In genomic region chr3:24259901-24260512, GRCh38 we compare ENCODE assay signal across 1 cellular context.
TF ChIP-seq lines count a peak whose summit lies in the region.

No MANE protein-coding gene starts in this region.

TF ChIP-seq in K562, 482 proteins besides CTCF, POLR2A, EP300 and RAD21 (continued from another document and continues in another):
- TF ChIP-seq, protein P1, sequence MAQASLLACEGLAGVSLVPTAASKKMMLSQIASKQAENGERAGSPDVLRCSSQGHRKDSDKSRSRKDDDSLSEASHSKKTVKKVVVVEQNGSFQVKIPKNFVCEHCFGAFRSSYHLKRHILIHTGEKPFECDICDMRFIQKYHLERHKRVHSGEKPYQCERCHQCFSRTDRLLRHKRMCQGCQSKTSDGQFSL (CRISPR knock-in tag; IDR thresholded peaks at IDR 0.05) = no peak
- TF ChIP-seq, protein P1 (tag; IDR thresholded peaks at IDR 0.05) = no peak
- TF ChIP-seq KAT2B (IDR thresholded peaks at IDR 0.05; ENCODE audit: low read depth, low read length) = no peak
- TF ChIP-seq BRD9 (IDR thresholded peaks at IDR 0.05; ENCODE audit: low read depth, partially characterized antibody) = no peak
- no peak for TF ChIP-seq ETV5 (CRISPR knock-in tag; IDR thresholded peaks at IDR 0.05; ENCODE audit: low read depth)
- TF ChIP-seq NCOA1 (IDR thresholded peaks at IDR 0.05; ENCODE audit: low read depth) = peak; percentile 23; the same call in 1 of the 2 replicates
- TF ChIP-seq, protein P2, sequence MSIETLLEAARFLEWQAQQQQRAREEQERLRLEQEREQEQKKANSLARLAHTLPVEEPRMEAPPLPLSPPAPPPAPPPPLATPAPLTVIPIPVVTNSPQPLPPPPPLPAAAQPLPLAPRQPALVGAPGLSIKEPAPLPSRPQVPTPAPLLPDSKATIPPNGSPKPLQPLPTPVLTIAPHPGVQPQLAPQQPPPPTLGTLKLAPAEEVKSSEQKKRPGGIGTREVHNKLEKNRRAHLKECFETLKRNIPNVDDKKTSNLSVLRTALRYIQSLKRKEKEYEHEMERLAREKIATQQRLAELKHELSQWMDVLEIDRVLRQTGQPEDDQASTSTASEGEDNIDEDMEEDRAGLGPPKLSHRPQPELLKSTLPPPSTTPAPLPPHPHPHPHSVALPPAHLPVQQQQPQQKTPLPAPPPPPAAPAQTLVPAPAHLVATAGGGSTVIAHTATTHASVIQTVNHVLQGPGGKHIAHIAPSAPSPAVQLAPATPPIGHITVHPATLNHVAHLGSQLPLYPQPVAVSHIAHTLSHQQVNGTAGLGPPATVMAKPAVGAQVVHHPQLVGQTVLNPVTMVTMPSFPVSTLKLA (conservative IDR thresholded peaks at IDR 0.05) = peak in 1 of 2 experiments; percentile 26; a peak in 1 of 4 replicates
- TF ChIP-seq RB1 (IDR thresholded peaks at IDR 0.05; ENCODE audit: low read depth) = no peak
- TF ChIP-seq ZEB2 (IDR thresholded peaks at IDR 0.05) = peak; percentile 42; the same call in 1 of the 2 replicates
- TF ChIP-seq MXI1 (IDR thresholded peaks at IDR 0.05; ENCODE audit: low read depth, low read length) = no peak
- peak; percentile 51 for TF ChIP-seq TAL1 (IDR thresholded peaks at IDR 0.05)
- TF ChIP-seq XRCC3 (IDR thresholded peaks at IDR 0.05) = no peak
- no peak for TF ChIP-seq HMGXB4 (CRISPR knock-in tag; IDR thresholded peaks at IDR 0.05)
- peak; percentile 69 for TF ChIP-seq HDAC3 (IDR thresholded peaks at IDR 0.05; ENCODE audit: borderline replicate concordance, partially characterized antibody)
- no peak for TF ChIP-seq ZNF830 (CRISPR knock-in tag; IDR thresholded peaks at IDR 0.05)
- TF ChIP-seq ARHGAP35 (IDR thresholded peaks at IDR 0.05; ENCODE audit: partially characterized antibody) = no peak
- TF ChIP-seq DPF2 (IDR thresholded peaks at IDR 0.05) = peak; percentile 94
- TF ChIP-seq TEAD2 (tag; IDR thresholded peaks at IDR 0.05) = no peak
- no peak for TF ChIP-seq NR2C2 (CRISPR knock-in tag; IDR thresholded peaks at IDR 0.05)
- TF ChIP-seq NR2C2 (tag; IDR thresholded peaks at IDR 0.05) = no peak
- TF ChIP-seq ZNF311 (CRISPR knock-in tag; IDR thresholded peaks at IDR 0.05) = peak; percentile 73; the same call in 1 of the 2 replicates
- TF ChIP-seq, protein P3, sequence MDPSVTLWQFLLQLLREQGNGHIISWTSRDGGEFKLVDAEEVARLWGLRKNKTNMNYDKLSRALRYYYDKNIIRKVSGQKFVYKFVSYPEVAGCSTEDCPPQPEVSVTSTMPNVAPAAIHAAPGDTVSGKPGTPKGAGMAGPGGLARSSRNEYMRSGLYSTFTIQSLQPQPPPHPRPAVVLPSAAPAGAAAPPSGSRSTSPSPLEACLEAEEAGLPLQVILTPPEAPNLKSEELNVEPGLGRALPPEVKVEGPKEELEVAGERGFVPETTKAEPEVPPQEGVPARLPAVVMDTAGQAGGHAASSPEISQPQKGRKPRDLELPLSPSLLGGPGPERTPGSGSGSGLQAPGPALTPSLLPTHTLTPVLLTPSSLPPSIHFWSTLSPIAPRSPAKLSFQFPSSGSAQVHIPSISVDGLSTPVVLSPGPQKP (CRISPR knock-in tag; IDR thresholded peaks at IDR 0.05) = no peak
- TF ChIP-seq, protein P4, sequence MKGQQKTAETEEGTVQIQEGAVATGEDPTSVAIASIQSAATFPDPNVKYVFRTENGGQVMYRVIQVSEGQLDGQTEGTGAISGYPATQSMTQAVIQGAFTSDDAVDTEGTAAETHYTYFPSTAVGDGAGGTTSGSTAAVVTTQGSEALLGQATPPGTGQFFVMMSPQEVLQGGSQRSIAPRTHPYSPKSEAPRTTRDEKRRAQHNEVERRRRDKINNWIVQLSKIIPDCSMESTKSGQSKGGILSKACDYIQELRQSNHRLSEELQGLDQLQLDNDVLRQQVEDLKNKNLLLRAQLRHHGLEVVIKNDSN (CRISPR knock-in tag; IDR thresholded peaks at IDR 0.05) = no peak
- 0 out of 4 replicates have a peak, but pooled peaks of 1 of the 2 experiments have one; percentile 5 for TF ChIP-seq HDAC1 (IDR thresholded peaks at IDR 0.05)
- TF ChIP-seq, protein P5, sequence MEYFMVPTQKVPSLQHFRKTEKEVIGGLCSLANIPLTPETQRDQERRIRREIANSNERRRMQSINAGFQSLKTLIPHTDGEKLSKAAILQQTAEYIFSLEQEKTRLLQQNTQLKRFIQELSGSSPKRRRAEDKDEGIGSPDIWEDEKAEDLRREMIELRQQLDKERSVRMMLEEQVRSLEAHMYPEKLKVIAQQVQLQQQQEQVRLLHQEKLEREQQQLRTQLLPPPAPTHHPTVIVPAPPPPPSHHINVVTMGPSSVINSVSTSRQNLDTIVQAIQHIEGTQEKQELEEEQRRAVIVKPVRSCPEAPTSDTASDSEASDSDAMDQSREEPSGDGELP (CRISPR knock-in tag; IDR thresholded peaks at IDR 0.05; ENCODE audit: borderline replicate concordance) = peak; percentile 45; the same call in 1 of the 2 replicates
- no peak for TF ChIP-seq TFAM (CRISPR knock-in tag; conservative IDR thresholded peaks at IDR 0.05)
- TF ChIP-seq, protein P6, sequence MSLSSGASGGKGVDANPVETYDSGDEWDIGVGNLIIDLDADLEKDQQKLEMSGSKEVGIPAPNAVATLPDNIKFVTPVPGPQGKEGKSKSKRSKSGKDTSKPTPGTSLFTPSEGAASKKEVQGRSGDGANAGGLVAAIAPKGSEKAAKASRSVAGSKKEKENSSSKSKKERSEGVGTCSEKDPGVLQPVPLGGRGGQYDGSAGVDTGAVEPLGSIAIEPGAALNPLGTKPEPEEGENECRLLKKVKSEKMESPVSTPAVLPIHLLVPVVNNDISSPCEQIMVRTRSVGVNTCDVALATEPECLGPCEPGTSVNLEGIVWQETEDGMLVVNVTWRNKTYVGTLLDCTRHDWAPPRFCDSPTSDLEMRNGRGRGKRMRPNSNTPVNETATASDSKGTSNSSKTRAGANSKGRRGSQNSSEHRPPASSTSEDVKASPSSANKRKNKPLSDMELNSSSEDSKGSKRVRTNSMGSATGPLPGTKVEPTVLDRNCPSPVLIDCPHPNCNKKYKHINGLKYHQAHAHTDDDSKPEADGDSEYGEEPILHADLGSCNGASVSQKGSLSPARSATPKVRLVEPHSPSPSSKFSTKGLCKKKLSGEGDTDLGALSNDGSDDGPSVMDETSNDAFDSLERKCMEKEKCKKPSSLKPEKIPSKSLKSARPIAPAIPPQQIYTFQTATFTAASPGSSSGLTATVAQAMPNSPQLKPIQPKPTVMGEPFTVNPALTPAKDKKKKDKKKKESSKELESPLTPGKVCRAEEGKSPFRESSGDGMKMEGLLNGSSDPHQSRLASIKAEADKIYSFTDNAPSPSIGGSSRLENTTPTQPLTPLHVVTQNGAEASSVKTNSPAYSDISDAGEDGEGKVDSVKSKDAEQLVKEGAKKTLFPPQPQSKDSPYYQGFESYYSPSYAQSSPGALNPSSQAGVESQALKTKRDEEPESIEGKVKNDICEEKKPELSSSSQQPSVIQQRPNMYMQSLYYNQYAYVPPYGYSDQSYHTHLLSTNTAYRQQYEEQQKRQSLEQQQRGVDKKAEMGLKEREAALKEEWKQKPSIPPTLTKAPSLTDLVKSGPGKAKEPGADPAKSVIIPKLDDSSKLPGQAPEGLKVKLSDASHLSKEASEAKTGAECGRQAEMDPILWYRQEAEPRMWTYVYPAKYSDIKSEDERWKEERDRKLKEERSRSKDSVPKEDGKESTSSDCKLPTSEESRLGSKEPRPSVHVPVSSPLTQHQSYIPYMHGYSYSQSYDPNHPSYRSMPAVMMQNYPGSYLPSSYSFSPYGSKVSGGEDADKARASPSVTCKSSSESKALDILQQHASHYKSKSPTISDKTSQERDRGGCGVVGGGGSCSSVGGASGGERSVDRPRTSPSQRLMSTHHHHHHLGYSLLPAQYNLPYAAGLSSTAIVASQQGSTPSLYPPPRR (CRISPR knock-in tag; IDR thresholded peaks at IDR 0.05; ENCODE audit: borderline replicate concordance) = no peak
- 0 out of 2 replicates have a peak, but pooled peaks have one; percentile 17 for TF ChIP-seq BCOR (IDR thresholded peaks at IDR 0.05)
- TF ChIP-seq FOXM1 (IDR thresholded peaks at IDR 0.05; ENCODE audit: low read depth) = 0 out of 2 replicates have a peak, but pooled peaks have one; percentile 18
- no peak for TF ChIP-seq FOXM1 (CRISPR knock-in tag; IDR thresholded peaks at IDR 0.05; ENCODE audit: low read depth)
- TF ChIP-seq SMARCA4 (IDR thresholded peaks at IDR 0.05) = peak; percentile 94
- TF ChIP-seq CREBBP (IDR thresholded peaks at IDR 0.05; ENCODE audit: low read depth, low read length) = no peak
- 0 out of 4 replicates have a peak, but pooled peaks of 1 of the 2 experiments have one; percentile 43 for TF ChIP-seq ARNT (IDR thresholded peaks at IDR 0.05)
- no peak for TF ChIP-seq SRSF9 (IDR thresholded peaks at IDR 0.05; ENCODE audit: borderline replicate concordance, low read depth, low read length)
- TF ChIP-seq HMBOX1 (IDR thresholded peaks at IDR 0.05) = peak; percentile 88
- TF ChIP-seq ZNF431 (CRISPR knock-in tag; IDR thresholded peaks at IDR 0.05) = no peak
- TF ChIP-seq TCFL5 (CRISPR knock-in tag; conservative IDR thresholded peaks at IDR 0.05) = no peak
- no peak for TF ChIP-seq FOXJ3 (CRISPR knock-in tag; IDR thresholded peaks at IDR 0.05)
- no peak for TF ChIP-seq KLF16 (IDR thresholded peaks at IDR 0.05)
- peak; percentile 58; the same call in 1 of the 2 replicates for TF ChIP-seq GTF2E2 (tag; IDR thresholded peaks at IDR 0.05)
- no peak for TF ChIP-seq ZNF398 (CRISPR knock-in tag; IDR thresholded peaks at IDR 0.05)
- no peak for TF ChIP-seq TAF7 (tag; IDR thresholded peaks at IDR 0.05)
- no peak for TF ChIP-seq HES1 (IDR thresholded peaks at IDR 0.05; ENCODE audit: low read depth)
- TF ChIP-seq POLR2B (IDR thresholded peaks at IDR 0.05; ENCODE audit: low read depth, partially characterized antibody) = no peak
- peak; percentile 22; the same call in 1 of the 2 replicates for TF ChIP-seq MBD2 (IDR thresholded peaks at IDR 0.05; ENCODE audit: borderline replicate concordance, low read depth)
- peak; percentile 83 for TF ChIP-seq MEIS2 (IDR thresholded peaks at IDR 0.05; ENCODE audit: partially characterized antibody)
- TF ChIP-seq ZNF316 (IDR thresholded peaks at IDR 0.05) = no peak
- no peak for TF ChIP-seq ZNF12 (CRISPR knock-in tag; IDR thresholded peaks at IDR 0.05)
- no peak for TF ChIP-seq PHB2 (IDR thresholded peaks at IDR 0.05; ENCODE audit: low read depth)
- 0 out of 4 replicates have a peak, but pooled peaks of 1 of the 2 experiments have one; percentile 18 for TF ChIP-seq NRF1 (conservative IDR thresholded peaks at IDR 0.05 in 1 of 2, IDR thresholded peaks at IDR 0.05 in 1 of 2)
- no peak for TF ChIP-seq SETDB1 (IDR thresholded peaks at IDR 0.05; ENCODE audit: low read length)
- no peak for TF ChIP-seq ZNF707 (CRISPR knock-in tag; conservative IDR thresholded peaks at IDR 0.05)
- TF ChIP-seq ZC3H4 (CRISPR knock-in tag; IDR thresholded peaks at IDR 0.05; ENCODE audit: borderline replicate concordance) = no peak
- no peak for TF ChIP-seq SIN3B (IDR thresholded peaks at IDR 0.05; ENCODE audit: low read depth)
- no peak for TF ChIP-seq SP1 (CRISPR knock-in tag; IDR thresholded peaks at IDR 0.05)
- no peak for TF ChIP-seq ZNF644 (tag; IDR thresholded peaks at IDR 0.05; ENCODE audit: low read depth)
- TF ChIP-seq FOSL1 (tag; conservative IDR thresholded peaks at IDR 0.05) = peak; percentile 97
- peak; percentile 88; the same call in 1 of the 2 replicates for TF ChIP-seq SMARCC2 (IDR thresholded peaks at IDR 0.05; ENCODE audit: low read depth)
- no peak for TF ChIP-seq SREBF2 (CRISPR knock-in tag; IDR thresholded peaks at IDR 0.05)
- no peak for TF ChIP-seq MCM5 (IDR thresholded peaks at IDR 0.05; ENCODE audit: low read depth)
- TF ChIP-seq ZNF175 (CRISPR knock-in tag; IDR thresholded peaks at IDR 0.05; ENCODE audit: low read depth) = no peak
- TF ChIP-seq MAZ (CRISPR knock-in tag; conservative IDR thresholded peaks at IDR 0.05 in 1 of 2, IDR thresholded peaks at IDR 0.05 in 1 of 2) = 0 out of 4 replicates have a peak, but pooled peaks of 1 of the 2 experiments have one; percentile 19
- no peak for TF ChIP-seq FOXK2 (conservative IDR thresholded peaks at IDR 0.05 in 1 of 2, IDR thresholded peaks at IDR 0.05 in 1 of 2; ENCODE audit: low read depth in 2 of 2)
